Comparison of ENCODE assay signal across 21 cellular contexts in the genomic region with DNA sequence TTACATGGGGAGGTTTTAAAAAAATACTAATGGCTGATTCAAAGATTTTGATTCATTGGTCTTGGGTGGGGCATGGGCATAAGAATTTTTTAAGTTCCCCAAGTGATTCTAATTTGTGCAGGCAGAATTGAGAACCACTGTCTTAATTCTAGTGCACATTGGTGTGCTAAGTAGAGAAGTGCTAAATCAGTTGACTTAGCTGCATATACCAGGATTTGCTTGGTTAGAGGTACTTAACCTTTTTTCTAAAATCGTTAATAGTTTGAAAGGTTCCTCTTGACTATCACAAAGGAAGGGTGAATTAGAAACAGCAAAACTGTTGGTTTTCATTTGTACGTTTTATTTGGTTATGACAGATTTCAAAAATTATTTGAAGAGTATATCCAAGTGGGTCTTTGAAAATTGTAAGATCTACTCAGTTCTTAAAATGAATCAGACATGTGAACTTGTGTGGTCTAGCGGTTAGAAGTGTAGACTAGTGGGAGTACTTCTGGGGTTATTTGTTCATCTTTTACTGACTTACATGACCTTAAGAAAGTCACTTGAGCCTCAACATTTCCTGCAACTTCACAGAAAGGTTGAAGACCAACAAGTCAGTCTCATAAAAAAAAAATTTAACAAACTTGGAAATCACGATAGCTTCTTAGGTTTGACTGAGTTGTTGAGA.
DNase-seq lines count a peak whose midpoint lies in the region; ATAC-seq and TF ChIP-seq lines count a peak whose summit lies in the region.
"Had no signal": no experiment of that assay in that cellular context is flagged by ENCODE, and none has a peak within 500 bp of the region (broad histone marks: within the 10 kb centered on the region; RNA-seq: fewer than 3 reads in every experiment).

No MANE protein-coding gene starts in this region.

- H3K36me3 ChIP-seq in gastrocnemius medialis = peaks cover 0 to 19% of the 10 kb centered on the region in 2 donors
- H3K36me3 ChIP-seq: neural progenitor cell had no signal

- peak overlapping the region; percentile 76 for H3K27ac Mint-ChIP-seq in activated T-helper 1 cell treated with anti-CD3 and anti-CD28 coated beads, Interleukin-12 subunit alpha, Interleukin-12 subunit beta, Interleukin-2, Interleukin-4 antibody, amounts not matched to agents 30 ng/mL and 10 ng/mL and 1 ng/mL, durations not matched to agents 14 hours and 24 hours and 36 hours
- H3K27ac Mint-ChIP-seq: H9, neural progenitor cell had no signal

- TF ChIP-seq POLR2A in gastrocnemius medialis (IDR thresholded peaks at IDR 0.05) = no peak

- intact Hi-C loops in activated T-helper 1 cell treated with anti-CD3 and anti-CD28 coated beads, Interleukin-12 subunit alpha, Interleukin-12 subunit beta, Interleukin-2, Interleukin-4 antibody, amounts not matched to agents 30 ng/mL and 10 ng/mL and 1 ng/mL, durations not matched to agents 14 hours and 24 hours and 36 hours (cut with micrococcal nuclease) = loop anchor here (1.0 to 2.0 kb wide), 7 partner anchors 49 to 809 kb away; a partner anchor contains a TSS
- intact Hi-C loops in gastrocnemius medialis (cut with DNase I; ENCODE audit: low total_unique reads) = no loop called here

- peaks cover 38% of the 10 kb centered on the region for H3K36me3 Mint-ChIP-seq in activated T-cell treated with anti-CD3 and anti-CD28 coated beads, Interleukin-2, amount 50 U/mL, for 4 hours (ENCODE audit: insufficient read depth)
- peaks cover 49% of the 10 kb centered on the region for H3K36me3 Mint-ChIP-seq in activated T-helper 1 cell treated with anti-CD3 and anti-CD28 coated beads, Interleukin-12 subunit alpha, Interleukin-12 subunit beta, Interleukin-2, Interleukin-4 antibody, amounts not matched to agents 30 ng/mL and 10 ng/mL and 1 ng/mL, durations not matched to agents 14 hours and 24 hours and 36 hours (ENCODE audit: low read depth)

- H3K9me3 ChIP-seq in gastrocnemius medialis = no peaks in the 10 kb centered on the region
- H3K9me3 ChIP-seq: testis had no signal

- H3K4me1 Mint-ChIP-seq in activated T-cell treated with anti-CD3 and anti-CD28 coated beads, Interleukin-2, amount 50 U/mL, for 4 hours (ENCODE audit: low read depth) = peaks cover 47% of the 10 kb centered on the region
- peaks cover 59% of the 10 kb centered on the region for H3K4me1 Mint-ChIP-seq in activated T-helper 1 cell treated with anti-CD3 and anti-CD28 coated beads, Interleukin-12 subunit alpha, Interleukin-12 subunit beta, Interleukin-2, Interleukin-4 antibody, amounts not matched to agents 30 ng/mL and 10 ng/mL and 1 ng/mL, durations not matched to agents 14 hours and 24 hours and 36 hours (ENCODE audit: low read depth)
- H3K4me1 Mint-ChIP-seq: H9, neural progenitor cell had no signal

- no peak for DNase-seq in activated T-cell treated with anti-CD3 and anti-CD28 coated beads, Interleukin-2, amount 50 U/mL, for 4 hours
- DNase-seq in activated T-cell treated with anti-CD3 and anti-CD28 coated beads for 4 hours (no peak), gastrocnemius medialis (no peak)
- peak; percentile 10 for DNase-seq in activated T-helper 1 cell treated with anti-CD3 and anti-CD28 coated beads, Interleukin-12 subunit alpha, Interleukin-12 subunit beta, Interleukin-2, Interleukin-4 antibody, amounts not matched to agents 30 ng/mL and 10 ng/mL and 1 ng/mL, durations not matched to agents 14 hours and 24 hours and 36 hours (ENCODE audit: low spot score)
- no peak for DNase-seq in stimulated activated naive CD8-positive, alpha-beta T cell treated with anti-CD3 and anti-CD28 coated beads, Interleukin-15, Interleukin-2, amounts not matched to agents 100 U/mL and 50 U/mL, for 24 hours
- DNase-seq in activated naive CD4-positive, alpha-beta T cell treated with Interleukin-2 at 50 U/mL for 16 hours = no peak
- DNase-seq: ACHN, aorta, erythroblast, glutamatergic neuron, H9, NCI-H1436, NCI-H446 treated with DMSO at 0.1 percent for 48 hours, retina, SIG-M5, testis had no signal

- no peak overlapping the region for H3K4me3 ChIP-seq in gastrocnemius medialis
- H3K4me3 ChIP-seq: coronary artery, neural progenitor cell, testis had no signal

- H3K27me3 ChIP-seq in gastrocnemius medialis = no peaks in the 10 kb centered on the region
- H3K27me3 ChIP-seq: neural progenitor cell, testis had no signal

- ATAC-seq in activated T-cell treated with anti-CD3 and anti-CD28 coated beads, Interleukin-2, amount 50 U/mL, for 4 hours = peak; percentile 89 to 94
- ATAC-seq in HG02798 (IDR thresholded peaks at IDR 0.05; ENCODE audit: poor library complexity, unreplicated experiment) = peak; percentile 56
- ATAC-seq in stimulated activated naive CD8-positive, alpha-beta T cell treated with anti-CD3 and anti-CD28 coated beads, Interleukin-15, Interleukin-2, amounts not matched to agents 100 U/mL and 50 U/mL, for 24 hours = peak; percentile 96
- ATAC-seq in HG03469 (IDR thresholded peaks at IDR 0.05; ENCODE audit: unreplicated experiment) = no peak
- no peak for ATAC-seq in gastrocnemius medialis

- TF ChIP-seq CTCF in gastrocnemius medialis (IDR thresholded peaks at IDR 0.05 in 4 of 5, conservative IDR thresholded peaks at IDR 0.05 in 1 of 5) = no peak

- no peaks in the 10 kb centered on the region for H3K4me1 ChIP-seq in gastrocnemius medialis
- H3K4me1 ChIP-seq: neural progenitor cell, testis had no signal

- in situ Hi-C loops in gastrocnemius medialis (cut with MboI; ENCODE audit: low sequenced_read_pairs in 4 of 4) = no loop called here

- H3K9me3 Mint-ChIP-seq in activated T-cell treated with anti-CD3 and anti-CD28 coated beads, Interleukin-2, amount 50 U/mL, for 4 hours = no peaks in the 10 kb centered on the region
- H3K9me3 Mint-ChIP-seq in activated T-helper 1 cell treated with anti-CD3 and anti-CD28 coated beads, Interleukin-12 subunit alpha, Interleukin-12 subunit beta, Interleukin-2, Interleukin-4 antibody, amounts not matched to agents 30 ng/mL and 10 ng/mL and 1 ng/mL, durations not matched to agents 14 hours and 24 hours and 36 hours = no peaks in the 10 kb centered on the region
- H3K9me3 Mint-ChIP-seq: H9, neural progenitor cell had no signal

- no peaks in the 10 kb centered on the region for H3K27me3 Mint-ChIP-seq in activated T-cell treated with anti-CD3 and anti-CD28 coated beads, Interleukin-2, amount 50 U/mL, for 4 hours (ENCODE audit: low read depth)
- H3K27me3 Mint-ChIP-seq in activated T-helper 1 cell treated with anti-CD3 and anti-CD28 coated beads, Interleukin-12 subunit alpha, Interleukin-12 subunit beta, Interleukin-2, Interleukin-4 antibody, amounts not matched to agents 30 ng/mL and 10 ng/mL and 1 ng/mL, durations not matched to agents 14 hours and 24 hours and 36 hours (ENCODE audit: insufficient read depth) = no peaks in the 10 kb centered on the region

- no peak overlapping the region for H3K27ac ChIP-seq in gastrocnemius medialis
- H3K27ac ChIP-seq: coronary artery, KMS-11, neural progenitor cell, testis had no signal

- no peak overlapping the region for H3K4me3 Mint-ChIP-seq in activated T-cell treated with anti-CD3 and anti-CD28 coated beads, Interleukin-2, amount 50 U/mL, for 4 hours
- peak overlapping the region; percentile 3 for H3K4me3 Mint-ChIP-seq in activated T-helper 1 cell treated with anti-CD3 and anti-CD28 coated beads, Interleukin-12 subunit alpha, Interleukin-12 subunit beta, Interleukin-2, Interleukin-4 antibody, amounts not matched to agents 30 ng/mL and 10 ng/mL and 1 ng/mL, durations not matched to agents 14 hours and 24 hours and 36 hours
- H3K4me3 Mint-ChIP-seq: H9, neural progenitor cell had no signal

Comparison
In these comparisons a context has a peak if more than half of its experiments do, and no peak if none do; other contexts are left out.
1. ATAC-seq: peak in activated T-cell treated with anti-CD3 and anti-CD28 coated beads, Interleukin-2, amount 50 U/mL, for 4 hours (2 of 2), HG02798 (single experiment) and stimulated activated naive CD8-positive, alpha-beta T cell treated with anti-CD3 and anti-CD28 coated beads, Interleukin-15, Interleukin-2, amounts not matched to agents 100 U/mL and 50 U/mL, for 24 hours (single experiment); none in HG03469 (single experiment) and gastrocnemius medialis (0 of 2).